In the genomic region with DNA sequence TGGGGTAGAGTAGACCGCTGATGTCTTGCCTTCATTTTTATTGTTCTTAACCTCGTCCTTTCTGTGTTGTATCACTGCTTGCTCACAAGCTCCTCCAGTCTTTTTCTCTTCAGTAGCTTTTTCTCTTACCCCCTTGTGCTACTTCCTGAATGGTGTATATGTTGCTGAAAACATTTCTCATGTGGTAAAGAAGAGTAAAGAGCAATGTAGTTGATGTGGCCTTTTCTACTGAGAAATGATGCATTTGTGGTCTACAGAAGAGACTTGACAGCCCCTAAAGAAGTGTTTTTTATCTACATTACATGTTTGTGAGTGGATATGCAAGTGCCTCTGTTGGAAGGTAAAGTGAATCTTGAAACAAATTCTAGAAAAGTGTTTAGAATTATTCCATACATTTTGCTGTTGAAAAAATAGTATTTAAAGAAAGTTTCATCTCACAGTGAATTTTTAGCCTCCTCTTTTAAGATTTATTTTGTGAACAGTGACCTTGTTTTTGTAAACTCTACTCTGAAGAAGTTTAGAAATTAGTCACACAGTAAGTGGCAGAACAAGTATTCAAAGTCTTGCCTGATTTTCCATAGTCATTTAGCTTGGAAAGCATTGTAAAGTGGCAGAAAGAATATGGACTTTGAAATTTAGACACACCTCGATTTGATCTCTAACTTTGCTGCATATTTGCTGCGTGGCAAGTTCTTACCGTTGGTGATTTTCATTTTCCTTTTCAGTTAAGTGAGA, we compare ENCODE assay signal across 8 cellular contexts. TPM values are rescaled to one million over a fixed set of nuclear protein-coding genes. Genes with fewer than 3 reads are reported as not detected.
DNase-seq lines count a peak whose midpoint lies in the region; FAIRE-seq and TF ChIP-seq lines count a peak whose summit lies in the region.

No MANE protein-coding gene starts in this region.

- no peaks in the 10 kb centered on the region for H3K36me3 ChIP-seq in neuronal stem cell (replicated peaks in 1 of 2; ENCODE audit: control insufficient read depth in 2 of 2, insufficient read depth in 2 of 2, low read length in 2 of 2)

- H3K9ac ChIP-seq in neuronal stem cell (ENCODE audit: low read depth, low read length, poor library complexity), result no peak overlapping the region

- peaks cover 39% of the 10 kb centered on the region for H3K36me3 Mint-ChIP-seq in activated naive CD4-positive, alpha-beta T cell treated with anti-CD3 and anti-CD28 coated beads for 36 hours (ENCODE audit: low read depth)
- peaks cover 3% of the 10 kb centered on the region for H3K36me3 Mint-ChIP-seq in type B pancreatic cell

- H2BK120ac ChIP-seq in neuronal stem cell (ENCODE audit: low read depth, low read length), result no peak overlapping the region

- H2BK12ac ChIP-seq in neuronal stem cell (ENCODE audit: low read length), result no peak overlapping the region

- no peaks in the 10 kb centered on the region for H3K9me3 Mint-ChIP-seq in activated naive CD4-positive, alpha-beta T cell treated with anti-CD3 and anti-CD28 coated beads for 36 hours
- H3K9me3 Mint-ChIP-seq in type B pancreatic cell, result no peaks in the 10 kb centered on the region

- no peak overlapping the region for H4K8ac ChIP-seq in neuronal stem cell (ENCODE audit: low read depth, low read length)

- no peaks in the 10 kb centered on the region for H3K27me3 ChIP-seq in neuronal stem cell (ENCODE audit: control insufficient read depth in 3 of 3, insufficient read depth in 3 of 3, low read depth in 1 of 3, low read length in 3 of 3)

- H2BK15ac ChIP-seq in neuronal stem cell (ENCODE audit: low read length), result no peak overlapping the region

- H3K4me3 ChIP-seq in Jurkat, Clone E6-1 (ENCODE audit: low read length), result no peak overlapping the region
- H3K4me3 ChIP-seq in neuronal stem cell (ENCODE audit: low read length in 2 of 2), result no peak overlapping the region

- peak overlapping the region; percentile 93 for H3K27ac Mint-ChIP-seq in activated naive CD4-positive, alpha-beta T cell treated with anti-CD3 and anti-CD28 coated beads for 36 hours
- peak overlapping the region; percentile 91 for H3K27ac Mint-ChIP-seq in type B pancreatic cell

- peak overlapping the region; percentile 66 for H3K4me3 Mint-ChIP-seq in activated naive CD4-positive, alpha-beta T cell treated with anti-CD3 and anti-CD28 coated beads for 36 hours
- peak overlapping the region; percentile 59 for H3K4me3 Mint-ChIP-seq in type B pancreatic cell

- no peaks in the 10 kb centered on the region for H3K9me3 ChIP-seq in neuronal stem cell (replicated peaks in 1 of 2; ENCODE audit: control insufficient read depth in 2 of 2, insufficient read depth in 1 of 2, low read depth in 1 of 2, low read length in 2 of 2)

- no peak overlapping the region for H3K4ac ChIP-seq in neuronal stem cell (ENCODE audit: low read length)

- H3K4me1 ChIP-seq in neuronal stem cell (ENCODE audit: control insufficient read depth in 2 of 2, insufficient read depth in 1 of 2, low read depth in 1 of 2, low read length in 2 of 2), result no peaks in the 10 kb centered on the region

- H2AFZ ChIP-seq in neuronal stem cell (ENCODE audit: low read length), result no peak overlapping the region

- no peak overlapping the region for H3K18ac ChIP-seq in neuronal stem cell (ENCODE audit: low read length)

- intact Hi-C loops in activated naive CD4-positive, alpha-beta T cell treated with anti-CD3 and anti-CD28 coated beads for 36 hours (cut with micrococcal nuclease), result loop anchor here (1.0 to 10.0 kb wide), 10 partner anchors 8 to 814 kb away; no protein-coding TSS in a partner anchor

- H2AK5ac ChIP-seq in neuronal stem cell (ENCODE audit: low read depth, low read length), result no peak overlapping the region

- H3K23ac ChIP-seq in neuronal stem cell (ENCODE audit: low read depth, low read length, poor library complexity), result no peak overlapping the region

- H3K79me1 ChIP-seq in neuronal stem cell (ENCODE audit: low read depth, low read length), result peaks cover 5% of the 10 kb centered on the region

- H3K27ac ChIP-seq in neuronal stem cell (replicated peaks; ENCODE audit: low read length), result no peak overlapping the region

- CTCF ChIA-PET in activated naive CD4-positive, alpha-beta T cell treated with anti-CD3 and anti-CD28 coated beads for 36 hours (lab: Charles Lee), result interaction anchor here (0.5 to 2.5 kb wide), 5 partner anchors 9 to 102 kb away, joined by 3 to 11 read pairs (median 4); no protein-coding TSS in a partner anchor

- FAIRE-seq in endometrium (lab: Jason Lieb, UNC), result peak; percentile 60

- no peak overlapping the region for H3K14ac ChIP-seq in neuronal stem cell (ENCODE audit: low read length)

- H4K91ac ChIP-seq in neuronal stem cell (ENCODE audit: low read depth, low read length, poor library complexity), result no peak overlapping the region

- no peak for TF ChIP-seq CTCF in type B pancreatic cell (conservative IDR thresholded peaks at IDR 0.05)

- no CpG with 5 or more reads among the region's 5 CpGs for WGBS in neuronal stem cell (ENCODE audit: extremely low coverage in 2 of 2, insufficient read length in 2 of 2, insufficient replicate concordance in 1 of 2), 2 donors

- DNase-seq in activated naive CD4-positive, alpha-beta T cell treated with anti-CD3 and anti-CD28 coated beads for 36 hours, result no peak
- no peak for DNase-seq in activated naive CD4-positive, alpha-beta T cell (lab: John Stamatoyannopoulos, UW)
- peak; percentile 97 for DNase-seq in Jurkat, Clone E6-1 (ENCODE audit: low read depth, low spot score)
- DNase-seq in type B pancreatic cell (ENCODE audit: extremely low spot score, unreplicated experiment), result no peak
- no peak for DNase-seq in occipital lobe (lab: John Stamatoyannopoulos, UW)
- DNase-seq in neuronal stem cell (ENCODE audit: low spot score), result no peak
- no peak for DNase-seq in NOMO-1 treated with dmso at 0.1 percent for 144 hours (lab: John Stamatoyannopoulos, UW; ENCODE audit: unreplicated experiment)

- H3K27me3 Mint-ChIP-seq in activated naive CD4-positive, alpha-beta T cell treated with anti-CD3 and anti-CD28 coated beads for 36 hours (ENCODE audit: low read depth), result no peaks in the 10 kb centered on the region
- H3K27me3 Mint-ChIP-seq in type B pancreatic cell, result no peaks in the 10 kb centered on the region

- no peak overlapping the region for H2BK5ac ChIP-seq in neuronal stem cell (ENCODE audit: low read length)

- no peak overlapping the region for H3K4me2 ChIP-seq in neuronal stem cell (ENCODE audit: insufficient read depth, low read length, poor library complexity, severe bottlenecking)

- H3K4me1 Mint-ChIP-seq in activated naive CD4-positive, alpha-beta T cell treated with anti-CD3 and anti-CD28 coated beads for 36 hours (ENCODE audit: low read depth), result peaks cover 92% of the 10 kb centered on the region
- peaks cover 30% of the 10 kb centered on the region for H3K4me1 Mint-ChIP-seq in type B pancreatic cell (ENCODE audit: unreplicated experiment)

RNA-seq across cellular contexts. Expression of gene CDC42SE2, which starts 17.4 kb away (rescaled TPM):
- total RNA-seq in activated naive CD4-positive, alpha-beta T cell treated with anti-CD3 and anti-CD28 coated beads for 36 hours, result 100 to 1,000 TPM; 106 to 108 TPM
- 28.7 TPM for polyA plus RNA-seq in Jurkat, Clone E6-1 (2012; ENCODE audit: insufficient read depth, insufficient read length)
- 26.0 and 27.8 TPM in 2 replicates for total RNA-seq in type B pancreatic cell (ENCODE audit: low replicate concordance)
- 170 TPM for total RNA-seq in occipital lobe
- 25.1 TPM for polyA plus RNA-seq in neuronal stem cell (2013, experiment 1 of 2)
- 25.5 TPM for polyA plus RNA-seq in neuronal stem cell (2013, experiment 2 of 2)
